In genomic region chr1:38500352-38500751, GRCh38 we compare ENCODE assay signal across 10 cellular contexts.
DNase-seq lines count a peak whose midpoint lies in the region; ATAC-seq and TF ChIP-seq lines count a peak whose summit lies in the region.
"Had no signal": no experiment of that assay in that cellular context is flagged by ENCODE, and none has a peak within 500 bp of the region (broad histone marks: within the 10 kb centered on the region; RNA-seq: fewer than 3 reads in every experiment).

No MANE protein-coding gene starts in this region.

- no peak for DNase-seq in GM10266 (ENCODE audit: extremely low spot score)
- no peak for DNase-seq in NB4 (ENCODE audit: low read depth)
- DNase-seq in endothelial cell (ENCODE audit: low spot score): no peak
- DNase-seq in psoas muscle: no peak
- no peak for DNase-seq in NCI-H187 (lab: John Stamatoyannopoulos, UW)
- no peak for DNase-seq in AG20443 (ENCODE audit: low spot score)
- DNase-seq: activated T-cell treated with anti-CD3 and anti-CD28 coated beads, Interleukin-2, amount 50 U/mL, for 48 hours; stimulated activated CD4-positive, alpha-beta T cell treated with anti-CD3 and anti-CD28 coated beads, Interleukin-4, amount 100 ng/mL, for 24 hours had no signal

- peaks cover 4% of the 10 kb centered on the region for H3K4me1 Mint-ChIP-seq in endothelial cell (ENCODE audit: unreplicated experiment)

- no peak for TF ChIP-seq POLR2A in NB4 (IDR thresholded peaks at IDR 0.05; ENCODE audit: extremely low read depth, insufficient read length)

- H3K9me3 Mint-ChIP-seq in endothelial cell (ENCODE audit: unreplicated experiment): no peaks in the 10 kb centered on the region

- no peak overlapping the region for H3K27ac Mint-ChIP-seq in endothelial cell (ENCODE audit: unreplicated experiment)

- H3K27me3 Mint-ChIP-seq in endothelial cell (ENCODE audit: unreplicated experiment): no peaks in the 10 kb centered on the region

- no peak overlapping the region for H3K27ac ChIP-seq in psoas muscle
- H3K27ac ChIP-seq: neutrophil had no signal

- no peak overlapping the region for H3K4me3 ChIP-seq in NB4 (ENCODE audit: low read depth, low read length)
- no peak overlapping the region for H3K4me3 ChIP-seq in psoas muscle

- intact Hi-C loops in psoas muscle (cut with DNase I): no loop called here

- peaks cover 0 to 20% (median 2%) of the 10 kb centered on the region in 3 donors for H3K27me3 ChIP-seq in psoas muscle (ENCODE audit: insufficient read depth in 3 of 3, low read length in 2 of 3)
- H3K27me3 ChIP-seq: neutrophil had no signal

- no peaks in the 10 kb centered on the region for H3K36me3 ChIP-seq in psoas muscle (ENCODE audit: insufficient read depth in 1 of 2, low read depth in 1 of 2)
- H3K36me3 ChIP-seq: neutrophil had no signal

- H3K4me1 ChIP-seq in psoas muscle: no peaks in the 10 kb centered on the region

- ATAC-seq in psoas muscle (no peak), GM21825 (IDR thresholded peaks at IDR 0.05; ENCODE audit: unreplicated experiment) (no peak)

- TF ChIP-seq CTCF in GM10266 (IDR thresholded peaks at IDR 0.05; ENCODE audit: control insufficient read depth, insufficient read depth, low read depth, missing control alignments): peak; percentile 15
- TF ChIP-seq CTCF in NB4 (IDR thresholded peaks at IDR 0.05; ENCODE audit: low read depth, low read length): peak; percentile 18
- peak; percentile 61 for TF ChIP-seq CTCF in endothelial cell (IDR thresholded peaks at IDR 0.05; ENCODE audit: unreplicated experiment)
- TF ChIP-seq CTCF in psoas muscle (IDR thresholded peaks at IDR 0.05): peak; percentile 12

- no peak overlapping the region for H3K4me3 Mint-ChIP-seq in endothelial cell (ENCODE audit: unreplicated experiment)

- no peaks in the 10 kb centered on the region for H3K9me3 ChIP-seq in psoas muscle
- H3K9me3 ChIP-seq: neutrophil had no signal

- 92 to 94% (median 93%) methylated on average over 2 of the region's 2 CpGs for WGBS in psoas muscle, 3 donors

- no peaks in the 10 kb centered on the region for H3K36me3 Mint-ChIP-seq in endothelial cell (ENCODE audit: low read depth, unreplicated experiment)
